In genomic region chr7:116306409-116307048, GRCh38 we compare ENCODE assay signal across 1 cellular context.
TF ChIP-seq lines count a peak whose summit lies in the region.

No MANE protein-coding gene starts in this region.

TF ChIP-seq in HepG2, 621 proteins besides CTCF, POLR2A, EP300 and RAD21 (continued from another document):
- TF ChIP-seq, protein P1, sequence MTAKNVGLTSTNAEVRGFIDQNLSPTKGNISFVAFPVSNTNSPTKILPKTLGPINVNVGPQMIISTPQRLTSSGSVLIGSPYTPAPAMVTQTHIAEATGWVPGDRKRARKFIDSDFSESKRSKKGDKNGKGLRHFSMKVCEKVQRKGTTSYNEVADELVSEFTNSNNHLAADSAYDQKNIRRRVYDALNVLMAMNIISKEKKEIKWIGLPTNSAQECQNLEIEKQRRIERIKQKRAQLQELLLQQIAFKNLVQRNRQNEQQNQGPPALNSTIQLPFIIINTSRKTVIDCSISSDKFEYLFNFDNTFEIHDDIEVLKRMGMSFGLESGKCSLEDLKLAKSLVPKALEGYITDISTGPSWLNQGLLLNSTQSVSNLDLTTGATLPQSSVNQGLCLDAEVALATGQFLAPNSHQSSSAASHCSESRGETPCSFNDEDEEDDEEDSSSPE (CRISPR knock-in tag; IDR thresholded peaks at IDR 0.05), result no peak
- TF ChIP-seq ZNF264 (CRISPR knock-in tag; IDR thresholded peaks at IDR 0.05), result no peak
